10 cellular contexts compared by ENCODE assay signal in genomic region chr3:34012102-34012461, GRCh38.
DNase-seq lines count a peak whose midpoint lies in the region; ATAC-seq, FAIRE-seq and TF ChIP-seq lines count a peak whose summit lies in the region.
"Had no signal": no experiment of that assay in that cellular context is flagged by ENCODE, and none has a peak within 500 bp of the region (broad histone marks: within the 10 kb centered on the region; RNA-seq: fewer than 3 reads in every experiment).

No MANE protein-coding gene starts in this region.

- no peak overlapping the region for H2AFZ ChIP-seq in MM.1S (ENCODE audit: low read length)

- no peaks in the 10 kb centered on the region for H3K9me3 ChIP-seq in MG63
- no peaks in the 10 kb centered on the region for H3K9me3 ChIP-seq in MM.1S (replicated peaks; ENCODE audit: insufficient read depth, low read length)
- H3K9me3 ChIP-seq: upper lobe of left lung had no signal

- peak; percentile 86 for FAIRE-seq in D721Med (lab: Jason Lieb, UNC)
- FAIRE-seq in bronchial epithelial cell (lab: Jason Lieb, UNC) = peak; percentile 13
- FAIRE-seq: TTC549 had no signal

- DNase-seq in D721Med (ENCODE audit: insufficient read length, low spot score) = peak; percentile 29
- DNase-seq in MG63 = peak; percentile 65
- peak; percentile 98 for DNase-seq in bronchial epithelial cell (ENCODE audit: low read depth)
- DNase-seq in mucosa of gallbladder (ENCODE audit: low spot score) = peak; percentile 60
- no peak for DNase-seq in MM.1S
- no peak for DNase-seq in stimulated activated CD4-positive, alpha-beta T cell treated with anti-CD3 and anti-CD28 coated beads, Interleukin-2, amount 100 ng/mL, for 24 hours
- DNase-seq in stimulated activated naive CD4-positive, alpha-beta T cell treated with Interleukin-2 at 50 U/mL for 16 hours (lab: John Stamatoyannopoulos, UW) = no peak

- H3K9me2 ChIP-seq in MM.1S (replicated peaks; ENCODE audit: insufficient read depth, low read length) = no peaks in the 10 kb centered on the region

- H4K20me1 ChIP-seq in MM.1S (ENCODE audit: insufficient read depth, low read length) = no peaks in the 10 kb centered on the region

- H3K27me3 ChIP-seq in MG63 (no peaks in the 10 kb centered on the region), bronchial epithelial cell (ENCODE audit: control insufficient read depth, insufficient read depth, low read length) (no peaks in the 10 kb centered on the region), MM.1S (replicated peaks; ENCODE audit: insufficient read depth, low read length) (no peaks in the 10 kb centered on the region)
- H3K27me3 ChIP-seq: upper lobe of left lung had no signal

- no peak overlapping the region for H3K27ac ChIP-seq in MM.1S (ENCODE audit: low read length)
- H3K27ac ChIP-seq: upper lobe of left lung had no signal

- peaks cover 11% of the 10 kb centered on the region for H3K4me1 ChIP-seq in MM.1S (ENCODE audit: low read length)

- no peaks in the 10 kb centered on the region for H3F3A ChIP-seq in MM.1S (ENCODE audit: insufficient read depth, low read length)

- ATAC-seq in GM18498 (IDR thresholded peaks at IDR 0.05; ENCODE audit: unreplicated experiment) = no peak

- H3K79me2 ChIP-seq in MM.1S (ENCODE audit: low read length) = no peaks in the 10 kb centered on the region

- TF ChIP-seq CTCF in D721Med (IDR thresholded peaks at IDR 0.05; ENCODE audit: insufficient read depth, missing control alignments) = no peak
- no peak for TF ChIP-seq CTCF in bronchial epithelial cell (IDR thresholded peaks at IDR 0.05; ENCODE audit: insufficient read depth, low read length, severe bottlenecking)
- no peak for TF ChIP-seq CTCF in MM.1S (IDR thresholded peaks at IDR 0.05; ENCODE audit: low read length)

- H3K36me3 ChIP-seq in MG63 = no peaks in the 10 kb centered on the region
- H3K36me3 ChIP-seq in bronchial epithelial cell (ENCODE audit: control insufficient read depth, insufficient read depth, low read length) = no peaks in the 10 kb centered on the region
- H3K36me3 ChIP-seq in MM.1S (replicated peaks; ENCODE audit: insufficient read depth, low read length) = no peaks in the 10 kb centered on the region
- H3K36me3 ChIP-seq: upper lobe of left lung had no signal

- H3K4me3 ChIP-seq in MG63 (no peak overlapping the region), bronchial epithelial cell (ENCODE audit: low read depth, low read length) (no peak overlapping the region), MM.1S (ENCODE audit: low read length) (no peak overlapping the region)
- H3K4me3 ChIP-seq: upper lobe of left lung had no signal

- H3K9ac ChIP-seq in MM.1S (ENCODE audit: low read length) = no peak overlapping the region

- no peak overlapping the region for H3K4me2 ChIP-seq in MM.1S (ENCODE audit: low read depth, low read length)

Comparison
In these comparisons a context has a peak if more than half of its experiments do, and no peak if none do; other contexts are left out.
1. DNase-seq: peak in D721Med (single experiment), MG63 (single experiment), bronchial epithelial cell (single experiment) and mucosa of gallbladder (single experiment); none in MM.1S (single experiment), stimulated activated CD4-positive, alpha-beta T cell treated with anti-CD3 and anti-CD28 coated beads, Interleukin-2, amount 100 ng/mL, for 24 hours (0 of 2) and stimulated activated naive CD4-positive, alpha-beta T cell treated with Interleukin-2 at 50 U/mL for 16 hours (single experiment).